8 cellular contexts compared by ENCODE assay signal in the genomic region with DNA sequence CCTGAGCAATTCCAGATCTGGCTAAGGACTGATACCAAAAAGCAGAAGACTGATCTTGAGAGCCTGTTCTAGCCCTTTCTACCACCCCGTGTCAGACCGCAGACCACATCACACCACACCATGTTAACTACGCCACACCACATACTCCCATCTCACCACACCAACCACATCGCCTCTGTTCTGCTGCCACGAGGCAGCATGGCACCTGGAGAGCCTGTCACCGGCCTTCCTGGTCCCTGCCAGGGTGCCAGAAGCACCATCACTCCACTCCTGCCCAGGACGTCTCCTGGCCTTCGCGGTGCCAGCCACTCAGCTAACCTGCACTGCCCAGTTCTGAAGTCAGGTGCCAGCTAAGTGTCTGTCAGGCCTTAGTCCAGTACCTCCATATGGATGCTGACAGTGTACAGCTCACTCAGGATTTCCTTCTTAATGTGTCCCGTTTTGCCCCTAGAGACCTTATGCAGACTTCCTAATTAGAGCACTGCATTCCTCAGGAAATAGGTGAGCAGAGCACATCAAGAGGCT. TPM values are rescaled to one million over a fixed set of nuclear protein-coding genes. Genes with fewer than 3 reads are reported as not detected.
A peak's percentile ranks its signal among the peaks of the same experiment; 100 is the strongest.
DNase-seq lines count a peak whose midpoint lies in the region; ATAC-seq and TF ChIP-seq lines count a peak whose summit lies in the region.

No MANE protein-coding gene starts in this region.

- no peak overlapping the region for H3K4me3 ChIP-seq in heart left ventricle

- ATAC-seq in HG03354 (IDR thresholded peaks at IDR 0.05; ENCODE audit: poor library complexity, severe bottlenecking, unreplicated experiment) = peak; percentile 74
- ATAC-seq in activated CD8-positive, alpha-beta T cell treated with anti-CD3 and anti-CD28 coated beads for 36 hours = peak; percentile 73
- ATAC-seq in heart left ventricle = peak; percentile 28 to 71 (median 48)

- peaks cover 0 to 29% (median 19%) of the 10 kb centered on the region in 12 donors for H3K4me1 ChIP-seq in heart left ventricle

- H3K27me3 ChIP-seq in heart left ventricle = no peaks in the 10 kb centered on the region

- peak; percentile 89 for DNase-seq in activated CD8-positive, alpha-beta T cell treated with anti-CD3 and anti-CD28 coated beads for 36 hours
- peak in 1 of 5 donors; percentile 35 for DNase-seq in heart left ventricle
- peak; percentile 25 for DNase-seq in stimulated activated CD8-positive, alpha-beta memory T cell treated with anti-CD3 and anti-CD28 coated beads, Interleukin-4, amount 100 ng/mL, for 24 hours (ENCODE audit: low read depth)
- DNase-seq in NCI-H2029 (lab: John Stamatoyannopoulos, UW) = no peak
- DNase-seq in COR-L47 (lab: John Stamatoyannopoulos, UW) = no peak
- no peak for DNase-seq in HT-29 (ENCODE audit: low spot score)
- no peak for DNase-seq in cerebellum (ENCODE audit: low spot score)

- H3K36me3 ChIP-seq in heart left ventricle = peaks cover 0 to 36% (median 24%) of the 10 kb centered on the region in 9 donors

- peaks cover 15% of the 10 kb centered on the region for H3K4me1 Mint-ChIP-seq in activated CD8-positive, alpha-beta T cell treated with anti-CD3 and anti-CD28 coated beads for 36 hours (ENCODE audit: low read depth)

- TF ChIP-seq CTCF in activated CD8-positive, alpha-beta T cell treated with anti-CD3 and anti-CD28 coated beads for 36 hours (IDR thresholded peaks at IDR 0.05) = no peak
- no peak for TF ChIP-seq CTCF in heart left ventricle (IDR thresholded peaks at IDR 0.05)

- H3K4me3 Mint-ChIP-seq in activated CD8-positive, alpha-beta T cell treated with anti-CD3 and anti-CD28 coated beads for 36 hours = peak overlapping the region; percentile 45

- H3K27ac Mint-ChIP-seq in activated CD8-positive, alpha-beta T cell treated with anti-CD3 and anti-CD28 coated beads for 36 hours = peak overlapping the region; percentile 52

- H3K27ac ChIP-seq in heart left ventricle = peak overlapping the region in 11 of 12 donors; percentile 30 to 77 (median 54)

- no peak for TF ChIP-seq POLR2A in heart left ventricle (IDR thresholded peaks at IDR 0.05)

- no peaks in the 10 kb centered on the region for H3K9me3 ChIP-seq in heart left ventricle

- POLR2A ChIA-PET in activated CD8-positive, alpha-beta T cell treated with anti-CD3 and anti-CD28 coated beads for 36 hours (lab: Charles Lee) = interaction anchor here (1.3 kb wide), 1 partner anchor 10 kb away, joined by 3 read pairs; no protein-coding TSS in a partner anchor

- peaks cover 25% of the 10 kb centered on the region for H3K27me3 Mint-ChIP-seq in activated CD8-positive, alpha-beta T cell treated with anti-CD3 and anti-CD28 coated beads for 36 hours

- CTCF ChIA-PET in activated CD8-positive, alpha-beta T cell treated with anti-CD3 and anti-CD28 coated beads for 36 hours (lab: Charles Lee) = interaction anchor here (1.4 to 1.9 kb wide), 4 partner anchors 14 to 55 kb away, joined by 4 to 6 read pairs (median 4); no protein-coding TSS in a partner anchor

- H3K36me3 Mint-ChIP-seq in activated CD8-positive, alpha-beta T cell treated with anti-CD3 and anti-CD28 coated beads for 36 hours (ENCODE audit: low read depth) = peaks cover 37% of the 10 kb centered on the region

- intact Hi-C loops in activated CD8-positive, alpha-beta T cell treated with anti-CD3 and anti-CD28 coated beads for 36 hours (cut with micrococcal nuclease) = no loop called here
- intact Hi-C loops in heart left ventricle (cut with DNase I) = no loop called here

- WGBS in heart left ventricle, 4 donors = 51 to 60% (median 59%) methylated on average over 10 of the region's 10 CpGs

- no peaks in the 10 kb centered on the region for H3K9me3 Mint-ChIP-seq in activated CD8-positive, alpha-beta T cell treated with anti-CD3 and anti-CD28 coated beads for 36 hours

RNA-seq across cellular contexts. Expression of gene BCAR1, which starts 37.2 kb away (rescaled TPM):
- under 1 TPM; 0.34 to 0.87 TPM for total RNA-seq in activated CD8-positive, alpha-beta T cell treated with anti-CD3 and anti-CD28 coated beads for 36 hours
- total RNA-seq in heart left ventricle (100 to 1,000 TPM in 1 of 9 donors, 10 to 100 TPM in 8; 51.4 to 129 (median 72.0) TPM), cerebellum (24.5 TPM)
- 10 to 100 TPM; 54.2 to 89.2 TPM for polyA plus RNA-seq in heart left ventricle
- total RNA-seq in HT-29 (2014; rRNA removed; shearing (Covaris generic)) = 230 and 270 TPM in 2 replicates

Comparison
In these comparisons a context has a peak if more than half of its experiments do, and no peak if none do; other contexts are left out.
1. DNase-seq: peak in activated CD8-positive, alpha-beta T cell treated with anti-CD3 and anti-CD28 coated beads for 36 hours (single experiment) and stimulated activated CD8-positive, alpha-beta memory T cell treated with anti-CD3 and anti-CD28 coated beads, Interleukin-4, amount 100 ng/mL, for 24 hours (single experiment); none in NCI-H2029 (single experiment), COR-L47 (single experiment), HT-29 (single experiment) and cerebellum (single experiment).
2. RNA of gene BCAR1, which starts 37.2 kb away (total RNA-seq): 230 to 270 TPM in HT-29, 51.4 to 129 TPM in heart left ventricle and 24.5 TPM in cerebellum (single experiment); 0.34 to 0.87 TPM in activated CD8-positive, alpha-beta T cell treated with anti-CD3 and anti-CD28 coated beads for 36 hours; every median in the first group is over 10 times any median in the second.
3. Peak in every context shown above with its lines, with median percentiles within 50 percentile points of each other: ATAC-seq.